1 cellular context compared by ENCODE assay signal in the genomic region with DNA sequence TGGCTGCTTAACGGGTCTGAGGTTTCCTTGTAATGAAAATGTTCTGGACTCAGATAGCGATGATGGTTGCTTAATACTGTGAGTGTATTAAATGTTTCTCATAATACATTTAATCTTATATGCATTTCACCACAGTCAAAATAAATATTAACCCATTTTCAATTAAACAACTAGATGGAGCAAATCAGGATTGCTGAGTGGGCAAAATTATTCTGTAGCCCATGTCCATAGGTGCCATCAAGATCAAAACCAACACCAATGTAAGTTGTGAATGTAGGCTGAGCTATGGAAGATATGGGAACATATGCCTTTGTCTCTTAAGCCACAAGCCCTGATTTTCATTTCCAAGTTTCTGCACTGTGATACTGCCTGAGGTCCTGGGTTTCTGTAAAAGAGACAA.
TF ChIP-seq lines count a peak whose summit lies in the region.

No MANE protein-coding gene starts in this region.

TF ChIP-seq in K562, 482 proteins besides CTCF, POLR2A, EP300 and RAD21 (continued from another document):
- TF ChIP-seq, protein P1, sequence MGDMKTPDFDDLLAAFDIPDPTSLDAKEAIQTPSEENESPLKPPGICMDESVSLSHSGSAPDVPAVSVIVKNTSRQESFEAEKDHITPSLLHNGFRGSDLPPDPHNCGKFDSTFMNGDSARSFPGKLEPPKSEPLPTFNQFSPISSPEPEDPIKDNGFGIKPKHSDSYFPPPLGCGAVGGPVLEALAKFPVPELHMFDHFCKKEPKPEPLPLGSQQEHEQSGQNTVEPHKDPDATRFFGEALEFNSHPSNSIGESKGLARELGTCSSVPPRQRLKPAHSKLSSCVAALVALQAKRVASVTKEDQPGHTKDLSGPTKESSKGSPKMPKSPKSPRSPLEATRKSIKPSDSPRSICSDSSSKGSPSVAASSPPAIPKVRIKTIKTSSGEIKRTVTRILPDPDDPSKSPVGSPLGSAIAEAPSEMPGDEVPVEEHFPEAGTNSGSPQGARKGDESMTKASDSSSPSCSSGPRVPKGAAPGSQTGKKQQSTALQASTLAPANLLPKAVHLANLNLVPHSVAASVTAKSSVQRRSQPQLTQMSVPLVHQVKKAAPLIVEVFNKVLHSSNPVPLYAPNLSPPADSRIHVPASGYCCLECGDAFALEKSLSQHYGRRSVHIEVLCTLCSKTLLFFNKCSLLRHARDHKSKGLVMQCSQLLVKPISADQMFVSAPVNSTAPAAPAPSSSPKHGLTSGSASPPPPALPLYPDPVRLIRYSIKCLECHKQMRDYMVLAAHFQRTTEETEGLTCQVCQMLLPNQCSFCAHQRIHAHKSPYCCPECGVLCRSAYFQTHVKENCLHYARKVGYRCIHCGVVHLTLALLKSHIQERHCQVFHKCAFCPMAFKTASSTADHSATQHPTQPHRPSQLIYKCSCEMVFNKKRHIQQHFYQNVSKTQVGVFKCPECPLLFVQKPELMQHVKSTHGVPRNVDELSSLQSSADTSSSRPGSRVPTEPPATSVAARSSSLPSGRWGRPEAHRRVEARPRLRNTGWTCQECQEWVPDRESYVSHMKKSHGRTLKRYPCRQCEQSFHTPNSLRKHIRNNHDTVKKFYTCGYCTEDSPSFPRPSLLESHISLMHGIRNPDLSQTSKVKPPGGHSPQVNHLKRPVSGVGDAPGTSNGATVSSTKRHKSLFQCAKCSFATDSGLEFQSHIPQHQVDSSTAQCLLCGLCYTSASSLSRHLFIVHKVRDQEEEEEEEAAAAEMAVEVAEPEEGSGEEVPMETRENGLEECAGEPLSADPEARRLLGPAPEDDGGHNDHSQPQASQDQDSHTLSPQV (IDR thresholded peaks at IDR 0.05): no peak
- TF ChIP-seq ZBED1 (IDR thresholded peaks at IDR 0.05) (no peak), ZNF24 (IDR thresholded peaks at IDR 0.05) (no peak), MAFF (IDR thresholded peaks at IDR 0.05; ENCODE audit: low read length) (peak; percentile 68), ZNF184 (CRISPR knock-in tag; IDR thresholded peaks at IDR 0.05) (no peak), ATF4 (CRISPR knock-in tag; IDR thresholded peaks at IDR 0.05) (no peak), NFXL1 (CRISPR knock-in tag; IDR thresholded peaks at IDR 0.05) (no peak), ZNF316 (IDR thresholded peaks at IDR 0.05) (peak; percentile 64), CREBBP (IDR thresholded peaks at IDR 0.05; ENCODE audit: low read depth, low read length) (no peak), ZC3H11A (IDR thresholded peaks at IDR 0.05; ENCODE audit: low read depth, low read length) (no peak), NEUROD1 (IDR thresholded peaks at IDR 0.05; ENCODE audit: borderline replicate concordance, low read depth, low read length, partially characterized antibody) (no peak)
- TF ChIP-seq, protein P2, sequence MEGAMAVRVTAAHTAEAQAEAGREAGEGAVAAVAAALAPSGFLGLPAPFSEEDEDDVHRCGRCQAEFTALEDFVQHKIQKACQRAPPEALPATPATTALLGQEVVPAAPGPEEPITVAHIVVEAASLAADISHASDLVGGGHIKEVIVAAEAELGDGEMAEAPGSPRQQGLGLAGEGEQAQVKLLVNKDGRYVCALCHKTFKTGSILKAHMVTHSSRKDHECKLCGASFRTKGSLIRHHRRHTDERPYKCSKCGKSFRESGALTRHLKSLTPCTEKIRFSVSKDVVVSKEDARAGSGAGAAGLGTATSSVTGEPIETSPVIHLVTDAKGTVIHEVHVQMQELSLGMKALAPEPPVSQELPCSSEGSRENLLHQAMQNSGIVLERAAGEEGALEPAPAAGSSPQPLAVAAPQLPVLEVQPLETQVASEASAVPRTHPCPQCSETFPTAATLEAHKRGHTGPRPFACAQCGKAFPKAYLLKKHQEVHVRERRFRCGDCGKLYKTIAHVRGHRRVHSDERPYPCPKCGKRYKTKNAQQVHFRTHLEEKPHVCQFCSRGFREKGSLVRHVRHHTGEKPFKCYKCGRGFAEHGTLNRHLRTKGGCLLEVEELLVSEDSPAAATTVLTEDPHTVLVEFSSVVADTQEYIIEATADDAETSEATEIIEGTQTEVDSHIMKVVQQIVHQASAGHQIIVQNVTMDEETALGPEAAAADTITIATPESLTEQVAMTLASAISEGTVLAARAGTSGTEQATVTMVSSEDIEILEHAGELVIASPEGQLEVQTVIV (CRISPR knock-in tag; IDR thresholded peaks at IDR 0.05; ENCODE audit: borderline replicate concordance): no peak
